Comparison of ENCODE assay signal across 14 cellular contexts in genomic region chr12:9702239-9702638, GRCh38. TPM values are rescaled to one million over a fixed set of nuclear protein-coding genes. Genes with fewer than 3 reads are reported as not detected.
DNase-seq lines count a peak whose midpoint lies in the region; ATAC-seq lines count a peak whose summit lies in the region.
"Had no signal": no experiment of that assay in that cellular context is flagged by ENCODE, and none has a peak within 500 bp of the region (broad histone marks: within the 10 kb centered on the region; RNA-seq: fewer than 3 reads in every experiment).

No MANE protein-coding gene starts in this region.

- H3K9me3 ChIP-seq in CD8-positive, alpha-beta memory T cell (ENCODE audit: low read length), result peaks cover 10% of the 10 kb centered on the region
- H3K9me3 ChIP-seq in naive thymus-derived CD4-positive, alpha-beta T cell (ENCODE audit: control insufficient read depth in 2 of 3, low read length in 3 of 3), result peaks cover 0 to 22% (median 8%) of the 10 kb centered on the region in 3 experiments
- H3K9me3 ChIP-seq: prostate gland had no signal

- intact Hi-C loops in naive thymus-derived CD4-positive, alpha-beta T cell (cut with micrococcal nuclease), result loop anchor here (1.0 to 10.0 kb wide), 5 partner anchors 9 to 237 kb away; no protein-coding TSS in a partner anchor

- H3K9me3 Mint-ChIP-seq in CD8-positive, alpha-beta memory T cell, result peaks cover 3 to 33% (median 9%) of the 10 kb centered on the region in 5 donors
- peaks cover 8 to 9% of the 10 kb centered on the region in 2 donors for H3K9me3 Mint-ChIP-seq in activated T-cell treated with anti-CD3 and anti-CD28 coated beads, Interleukin-2, amount 50 U/mL, for 72 hours
- peaks cover 3 to 64% (median 26%) of the 10 kb centered on the region in 11 donors for H3K9me3 Mint-ChIP-seq in naive thymus-derived CD4-positive, alpha-beta T cell

- H3K27ac ChIP-seq in CD8-positive, alpha-beta memory T cell (ENCODE audit: low read depth, low read length), result peak overlapping the region; percentile 33
- H3K27ac ChIP-seq in naive thymus-derived CD4-positive, alpha-beta T cell (ENCODE audit: low read depth, low read length), result peak overlapping the region; percentile 61
- H3K27ac ChIP-seq: HL-60, prostate gland, tibial nerve had no signal

- peaks cover 9 to 37% (median 10%) of the 10 kb centered on the region in 3 donors for H3K36me3 Mint-ChIP-seq in CD8-positive, alpha-beta memory T cell
- H3K36me3 Mint-ChIP-seq in activated T-cell treated with anti-CD3 and anti-CD28 coated beads, Interleukin-2, amount 50 U/mL, for 72 hours (ENCODE audit: insufficient read depth in 2 of 2), result peaks cover 13 to 22% of the 10 kb centered on the region in 2 donors
- peaks cover 13 to 58% (median 29%) of the 10 kb centered on the region in 5 donors for H3K36me3 Mint-ChIP-seq in naive thymus-derived CD4-positive, alpha-beta T cell

- no peaks in the 10 kb centered on the region for H3K27me3 Mint-ChIP-seq in CD8-positive, alpha-beta memory T cell
- H3K27me3 Mint-ChIP-seq in activated T-cell treated with anti-CD3 and anti-CD28 coated beads, Interleukin-2, amount 50 U/mL, for 72 hours (ENCODE audit: low read depth), result no peaks in the 10 kb centered on the region
- no peaks in the 10 kb centered on the region for H3K27me3 Mint-ChIP-seq in naive thymus-derived CD4-positive, alpha-beta T cell

- H3K27ac Mint-ChIP-seq in CD8-positive, alpha-beta memory T cell, result peak overlapping the region; percentile 78 to 98 (median 94)
- peak overlapping the region; percentile 97 for H3K27ac Mint-ChIP-seq in activated T-cell treated with anti-CD3 and anti-CD28 coated beads, Interleukin-2, amount 50 U/mL, for 72 hours
- H3K27ac Mint-ChIP-seq in naive thymus-derived CD4-positive, alpha-beta T cell, result peak overlapping the region; percentile 83 to 97 (median 94)

- ATAC-seq in activated T-cell treated with anti-CD3 and anti-CD28 coated beads, Interleukin-2, amount 50 U/mL, for 72 hours (replicated peaks in 1 of 2), result peak; percentile 43 to 54
- ATAC-seq in naive thymus-derived CD4-positive, alpha-beta T cell, result peak; percentile 79
- ATAC-seq in GM21526 (IDR thresholded peaks at IDR 0.05; ENCODE audit: low FRiP score, unreplicated experiment), result no peak

- no peaks in the 10 kb centered on the region for H3K36me3 ChIP-seq in CD8-positive, alpha-beta memory T cell (ENCODE audit: insufficient read depth, low read length)
- H3K36me3 ChIP-seq in naive thymus-derived CD4-positive, alpha-beta T cell (ENCODE audit: control insufficient read depth in 2 of 3, insufficient read depth in 3 of 3, low read length in 3 of 3), result no peaks in the 10 kb centered on the region
- H3K36me3 ChIP-seq: prostate gland, tibial nerve had no signal

- DNase-seq in CD8-positive, alpha-beta memory T cell, result peak in 4 of 5 donors; percentile 28 to 76 (median 64)
- peak; percentile 43 for DNase-seq in NAMALWA (ENCODE audit: low spot score)
- peak; percentile 51 to 63 for DNase-seq in activated T-cell treated with anti-CD3 and anti-CD28 coated beads, Interleukin-2, amount 50 U/mL, for 72 hours
- DNase-seq in naive thymus-derived CD4-positive, alpha-beta T cell, result peak in 8 of 9 donors; percentile 44 to 78 (median 70)
- no peak for DNase-seq in SHP77 treated with DMSO at 0.1 percent for 48 hours (lab: John Stamatoyannopoulos, UW)
- DNase-seq in cortex of kidney (lab: John Stamatoyannopoulos, UW), result no peak
- DNase-seq in LoVo (ENCODE audit: low spot score), result no peak
- DNase-seq: C1 segment of cervical spinal cord, NCI-H1694, T-helper 9 cell had no signal

- peaks cover 82 to 90% (median 87%) of the 10 kb centered on the region in 3 donors for H3K4me1 Mint-ChIP-seq in CD8-positive, alpha-beta memory T cell
- peaks cover 80% of the 10 kb centered on the region for H3K4me1 Mint-ChIP-seq in activated T-cell treated with anti-CD3 and anti-CD28 coated beads, Interleukin-2, amount 50 U/mL, for 72 hours (ENCODE audit: low read depth)
- H3K4me1 Mint-ChIP-seq in naive thymus-derived CD4-positive, alpha-beta T cell, result peaks cover 45 to 89% (median 85%) of the 10 kb centered on the region in 7 donors

- peaks cover 62% of the 10 kb centered on the region for H3K4me1 ChIP-seq in CD8-positive, alpha-beta memory T cell (ENCODE audit: insufficient read depth, low read length)
- H3K4me1 ChIP-seq in naive thymus-derived CD4-positive, alpha-beta T cell (ENCODE audit: control insufficient read depth in 2 of 2, insufficient read depth in 2 of 2, low read length in 2 of 2), result peaks cover 36 to 42% of the 10 kb centered on the region in 2 donors
- H3K4me1 ChIP-seq: prostate gland had no signal

- H3K4me3 Mint-ChIP-seq in CD8-positive, alpha-beta memory T cell, result peak overlapping the region; percentile 68 to 88 (median 79)
- peak overlapping the region; percentile 74 to 90 for H3K4me3 Mint-ChIP-seq in activated T-cell treated with anti-CD3 and anti-CD28 coated beads, Interleukin-2, amount 50 U/mL, for 72 hours
- peak overlapping the region; percentile 65 to 85 (median 80) for H3K4me3 Mint-ChIP-seq in naive thymus-derived CD4-positive, alpha-beta T cell

- POLR2A ChIA-PET in CD8-positive, alpha-beta memory T cell (lab: Charles Lee), result interaction anchor here (0.7 to 1.8 kb wide), 8 partner anchors 20 to 65 kb away, joined by 3 to 13 read pairs (median 6); no protein-coding TSS in a partner anchor
- POLR2A ChIA-PET in naive thymus-derived CD4-positive, alpha-beta T cell (lab: Charles Lee), result interaction anchor here (0.7 to 6.6 kb wide), 18 partner anchors 9 to 166 kb away, joined by 3 to 104 read pairs (median 6); partner anchors contain the start of gene CLEC2D

- no peaks in the 10 kb centered on the region for H3K27me3 ChIP-seq in CD8-positive, alpha-beta memory T cell (ENCODE audit: insufficient read depth, low read length, poor library complexity, severe bottlenecking)
- no peaks in the 10 kb centered on the region for H3K27me3 ChIP-seq in naive thymus-derived CD4-positive, alpha-beta T cell (ENCODE audit: control insufficient read depth in 2 of 2, insufficient read depth in 2 of 2, low read length in 2 of 2)
- H3K27me3 ChIP-seq: tibial nerve had no signal

- peak overlapping the region; percentile 37 for H3K4me3 ChIP-seq in CD8-positive, alpha-beta memory T cell (ENCODE audit: low read length)
- H3K4me3 ChIP-seq in naive thymus-derived CD4-positive, alpha-beta T cell (ENCODE audit: low read length), result peak overlapping the region; percentile 27
- H3K4me3 ChIP-seq: prostate gland, tibial nerve had no signal

- CTCF ChIA-PET in CD8-positive, alpha-beta memory T cell (lab: Charles Lee), result interaction anchor here (0.9 to 2.2 kb wide), 4 partner anchors 14 to 51 kb away, joined by 3 to 11 read pairs (median 4); partner anchors contain the start of gene CLEC2D
- CTCF ChIA-PET in naive thymus-derived CD4-positive, alpha-beta T cell (lab: Charles Lee), result interaction anchor here (0.6 to 2.9 kb wide), 6 partner anchors 15 to 96 kb away, joined by 3 to 15 read pairs (median 4); no protein-coding TSS in a partner anchor

RNA-seq across cellular contexts. Expression of gene CLECL1, which starts 30.7 kb away (rescaled TPM):
- total RNA-seq in CD8-positive, alpha-beta memory T cell, result 1 to 10 TPM; 3.6 to 4.7 TPM
- 14.3 TPM for polyA plus RNA-seq in CD8-positive, alpha-beta memory T cell
- total RNA-seq in activated T-cell treated with anti-CD3 and anti-CD28 coated beads, Interleukin-2, amount 50 U/mL, for 72 hours, result 10 to 100 TPM; 11.5 to 13.8 TPM
- total RNA-seq in naive thymus-derived CD4-positive, alpha-beta T cell, result 1 to 10 TPM in 2 of 5 experiments, under 1 TPM in 1, not detected in 2; 0.43 to 6.1 (median 2.5) TPM
- polyA plus RNA-seq in naive thymus-derived CD4-positive, alpha-beta T cell, result under 1 TPM; 0.38 to 0.39 TPM
- total RNA-seq: prostate gland, tibial nerve had no signal

RNA-seq across cellular contexts. Expression of gene CLEC2D, which starts 32.7 kb away (rescaled TPM):
- 100 to 1,000 TPM; 320 to 340 TPM for total RNA-seq in CD8-positive, alpha-beta memory T cell
- 311 TPM for polyA plus RNA-seq in CD8-positive, alpha-beta memory T cell
- 100 to 1,000 TPM; 269 to 293 TPM for total RNA-seq in activated T-cell treated with anti-CD3 and anti-CD28 coated beads, Interleukin-2, amount 50 U/mL, for 72 hours
- total RNA-seq in naive thymus-derived CD4-positive, alpha-beta T cell, result 100 to 1,000 TPM; 182 to 378 (median 327) TPM
- polyA plus RNA-seq in naive thymus-derived CD4-positive, alpha-beta T cell, result 100 to 1,000 TPM; 319 to 323 TPM

RNA-seq across cellular contexts. Expression of gene CD69, which starts 58.5 kb away (rescaled TPM):
- 10 to 100 TPM; 66.8 to 67.1 TPM for total RNA-seq in CD8-positive, alpha-beta memory T cell
- 253 TPM for polyA plus RNA-seq in CD8-positive, alpha-beta memory T cell
- 100 to 1,000 TPM; 126 to 158 TPM for total RNA-seq in activated T-cell treated with anti-CD3 and anti-CD28 coated beads, Interleukin-2, amount 50 U/mL, for 72 hours
- total RNA-seq in naive thymus-derived CD4-positive, alpha-beta T cell, result 100 to 1,000 TPM in 3 of 5 experiments, 10 to 100 TPM in 2; 25.8 to 588 (median 125) TPM
- 100 to 1,000 TPM; 113 to 201 TPM for polyA plus RNA-seq in naive thymus-derived CD4-positive, alpha-beta T cell

Comparison
In these comparisons a context has a peak if more than half of its experiments do, and no peak if none do; other contexts are left out.
1. DNase-seq: peak in CD8-positive, alpha-beta memory T cell (4 of 5), NAMALWA (single experiment), activated T-cell treated with anti-CD3 and anti-CD28 coated beads, Interleukin-2, amount 50 U/mL, for 72 hours (2 of 2) and naive thymus-derived CD4-positive, alpha-beta T cell (8 of 9); none in SHP77 treated with DMSO at 0.1 percent for 48 hours (single experiment), cortex of kidney (single experiment) and LoVo (single experiment).
2. Peak in every context shown above with its lines, with median percentiles within 50 percentile points of each other: H3K27ac Mint-ChIP-seq and H3K4me3 Mint-ChIP-seq.